In the genomic region with DNA sequence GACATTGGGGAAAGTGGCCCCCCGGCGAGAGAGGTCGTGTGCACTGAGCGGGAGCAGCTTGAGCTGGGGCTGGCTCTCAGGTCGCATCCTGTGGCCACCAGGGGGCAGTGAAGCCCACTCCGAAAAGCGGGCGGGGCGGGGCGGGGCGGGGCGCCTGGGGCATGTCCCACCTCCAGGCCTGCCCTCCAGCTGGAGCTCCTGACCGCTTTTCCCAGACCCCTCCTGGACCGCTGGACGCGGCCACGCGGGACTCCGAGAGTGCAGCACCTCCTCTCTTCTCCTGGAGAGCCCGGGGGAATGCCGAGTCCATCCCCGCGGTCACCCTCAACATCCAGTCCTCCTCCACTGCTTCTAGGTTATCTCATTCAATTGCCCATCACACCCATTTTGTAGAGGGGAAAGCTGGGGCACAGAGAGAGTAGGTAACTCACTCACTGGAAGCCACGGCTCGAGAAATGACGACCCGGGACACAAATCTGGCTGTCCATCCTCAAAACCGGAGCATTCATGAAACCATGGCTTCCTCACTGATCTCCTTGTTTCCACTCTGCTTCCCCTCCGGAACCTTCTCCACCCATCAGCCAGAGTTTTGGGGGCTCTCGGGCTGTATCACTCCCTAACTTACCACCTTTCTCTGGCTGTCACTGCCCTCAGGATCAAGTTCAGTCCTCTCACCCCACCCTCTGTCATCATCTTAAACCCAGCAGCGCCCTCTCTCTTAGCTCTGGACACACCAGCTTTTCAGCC, we compare ENCODE assay signal across 1 cellular context.
A peak's percentile ranks its signal among the peaks of the same experiment; 100 is the strongest.
TF ChIP-seq lines count a peak whose summit lies in the region.

No MANE protein-coding gene starts in this region.

TF ChIP-seq in K562, 482 proteins besides CTCF, POLR2A, EP300 and RAD21 (continued from another document and continues in another):
- TF ChIP-seq HDAC2 (IDR thresholded peaks at IDR 0.05) (peak; percentile 91), DDX20 (tag; IDR thresholded peaks at IDR 0.05; ENCODE audit: low read depth) (0 out of 2 replicates have a peak, but pooled peaks have one; percentile 17), JUNB (CRISPR knock-in tag; conservative IDR thresholded peaks at IDR 0.05) (0 out of 2 replicates have a peak, but pooled peaks have one; percentile 14), BHLHE40 (IDR thresholded peaks at IDR 0.05; ENCODE audit: low read length) (peak; percentile 7; the same call in 1 of the 2 replicates), POLR3G (IDR thresholded peaks at IDR 0.05; ENCODE audit: extremely low read depth, insufficient read length, insufficient replicate concordance) (no peak), XRCC5 (IDR thresholded peaks at IDR 0.05; ENCODE audit: low read depth, low read length) (no peak), NRF1 (conservative IDR thresholded peaks at IDR 0.05 in 1 of 2, IDR thresholded peaks at IDR 0.05 in 1 of 2) (peak in 1 of 2 experiments; percentile 18; a peak in 1 of 4 replicates), JUND (IDR thresholded peaks at IDR 0.05; ENCODE audit: borderline replicate concordance, low read depth, low read length) (peak; percentile 65), JUND (tag; IDR thresholded peaks at IDR 0.05; ENCODE audit: borderline replicate concordance, low read depth, low read length) (peak; percentile 52; the same call in 1 of the 3 replicates), SNRNP70 (optimal IDR thresholded peaks at IDR 0.05; ENCODE audit: low read depth, low read length) (no peak), ARID2 (IDR thresholded peaks at IDR 0.05) (no peak), CREB1 (IDR thresholded peaks at IDR 0.05) (peak; percentile 31; the same call in 1 of the 2 replicates), CREB1 (CRISPR knock-in tag; IDR thresholded peaks at IDR 0.05) (peak; percentile 62; the same call in 1 of the 2 replicates), CREM (IDR thresholded peaks at IDR 0.05; ENCODE audit: low read depth) (peak; percentile 76), FOSL1 (tag; conservative IDR thresholded peaks at IDR 0.05) (0 out of 2 replicates have a peak, but pooled peaks have one; percentile 20), MIER1 (IDR thresholded peaks at IDR 0.05; ENCODE audit: low read depth) (no peak; the same call in 1 of the 2 replicates), RFX1 (IDR thresholded peaks at IDR 0.05) (no peak), NR2C1 (IDR thresholded peaks at IDR 0.05) (no peak), NR2C1 (tag; IDR thresholded peaks at IDR 0.05) (no peak), TEAD4 (IDR thresholded peaks at IDR 0.05; ENCODE audit: low read length) (peak; percentile 10; the same call in 1 of the 2 replicates), TEAD4 (CRISPR knock-in tag; IDR thresholded peaks at IDR 0.05; ENCODE audit: borderline replicate concordance) (no peak), CAMTA2 (CRISPR knock-in tag; conservative IDR thresholded peaks at IDR 0.05) (no peak; the same call in 1 of the 2 replicates), KAT7 (CRISPR knock-in tag; IDR thresholded peaks at IDR 0.05; ENCODE audit: borderline replicate concordance) (0 out of 2 replicates have a peak, but pooled peaks have one; percentile 22), ERF (CRISPR knock-in tag; IDR thresholded peaks at IDR 0.05) (peak; percentile 16; the same call in 1 of the 2 replicates), ZNF12 (CRISPR knock-in tag; IDR thresholded peaks at IDR 0.05) (no peak), OTX1 (CRISPR knock-in tag; IDR thresholded peaks at IDR 0.05) (peak; percentile 89; the same call in 1 of the 2 replicates), SRSF3 (IDR thresholded peaks at IDR 0.05; ENCODE audit: insufficient read depth, low read length) (no peak), KDM1A (IDR thresholded peaks at IDR 0.05) (peak; percentile 72 to 83), PCBP2 (IDR thresholded peaks at IDR 0.05; ENCODE audit: low read depth, low read length, poor library complexity, severe bottlenecking) (no peak), MTA1 (IDR thresholded peaks at IDR 0.05; ENCODE audit: borderline replicate concordance) (no peak), PHTF2 (CRISPR knock-in tag; IDR thresholded peaks at IDR 0.05) (peak; percentile 66; the same call in 1 of the 2 replicates), ZFPM2 (CRISPR knock-in tag; IDR thresholded peaks at IDR 0.05) (peak; percentile 86; the same call in 1 of the 2 replicates)
- TF ChIP-seq, protein P1, sequence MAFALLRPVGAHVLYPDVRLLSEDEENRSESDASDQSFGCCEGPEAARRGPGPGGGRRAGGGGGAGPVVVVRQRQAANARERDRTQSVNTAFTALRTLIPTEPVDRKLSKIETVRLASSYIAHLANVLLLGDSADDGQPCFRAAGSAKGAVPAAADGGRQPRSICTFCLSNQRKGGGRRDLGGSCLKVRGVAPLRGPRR (CRISPR knock-in tag; IDR thresholded peaks at IDR 0.05) = no peak
- TF ChIP-seq, protein P2, sequence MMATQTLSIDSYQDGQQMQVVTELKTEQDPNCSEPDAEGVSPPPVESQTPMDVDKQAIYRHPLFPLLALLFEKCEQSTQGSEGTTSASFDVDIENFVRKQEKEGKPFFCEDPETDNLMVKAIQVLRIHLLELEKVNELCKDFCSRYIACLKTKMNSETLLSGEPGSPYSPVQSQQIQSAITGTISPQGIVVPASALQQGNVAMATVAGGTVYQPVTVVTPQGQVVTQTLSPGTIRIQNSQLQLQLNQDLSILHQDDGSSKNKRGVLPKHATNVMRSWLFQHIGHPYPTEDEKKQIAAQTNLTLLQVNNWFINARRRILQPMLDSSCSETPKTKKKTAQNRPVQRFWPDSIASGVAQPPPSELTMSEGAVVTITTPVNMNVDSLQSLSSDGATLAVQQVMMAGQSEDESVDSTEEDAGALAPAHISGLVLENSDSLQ (IDR thresholded peaks at IDR 0.05) = peak; percentile 82
- TF ChIP-seq, protein P3, sequence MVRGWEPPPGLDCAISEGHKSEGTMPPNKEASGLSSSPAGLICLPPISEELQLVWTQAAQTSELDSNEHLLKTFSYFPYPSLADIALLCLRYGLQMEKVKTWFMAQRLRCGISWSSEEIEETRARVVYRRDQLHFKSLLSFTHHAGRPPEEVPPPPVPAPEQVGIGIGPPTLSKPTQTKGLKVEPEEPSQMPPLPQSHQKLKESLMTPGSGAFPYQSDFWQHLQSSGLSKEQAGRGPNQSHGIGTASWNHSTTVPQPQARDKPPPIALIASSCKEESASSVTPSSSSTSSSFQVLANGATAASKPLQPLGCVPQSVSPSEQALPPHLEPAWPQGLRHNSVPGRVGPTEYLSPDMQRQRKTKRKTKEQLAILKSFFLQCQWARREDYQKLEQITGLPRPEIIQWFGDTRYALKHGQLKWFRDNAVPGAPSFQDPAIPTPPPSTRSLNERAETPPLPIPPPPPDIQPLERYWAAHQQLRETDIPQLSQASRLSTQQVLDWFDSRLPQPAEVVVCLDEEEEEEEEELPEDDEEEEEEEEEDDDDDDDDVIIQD (CRISPR knock-in tag; IDR thresholded peaks at IDR 0.05) = no peak
- TF ChIP-seq, protein P4, sequence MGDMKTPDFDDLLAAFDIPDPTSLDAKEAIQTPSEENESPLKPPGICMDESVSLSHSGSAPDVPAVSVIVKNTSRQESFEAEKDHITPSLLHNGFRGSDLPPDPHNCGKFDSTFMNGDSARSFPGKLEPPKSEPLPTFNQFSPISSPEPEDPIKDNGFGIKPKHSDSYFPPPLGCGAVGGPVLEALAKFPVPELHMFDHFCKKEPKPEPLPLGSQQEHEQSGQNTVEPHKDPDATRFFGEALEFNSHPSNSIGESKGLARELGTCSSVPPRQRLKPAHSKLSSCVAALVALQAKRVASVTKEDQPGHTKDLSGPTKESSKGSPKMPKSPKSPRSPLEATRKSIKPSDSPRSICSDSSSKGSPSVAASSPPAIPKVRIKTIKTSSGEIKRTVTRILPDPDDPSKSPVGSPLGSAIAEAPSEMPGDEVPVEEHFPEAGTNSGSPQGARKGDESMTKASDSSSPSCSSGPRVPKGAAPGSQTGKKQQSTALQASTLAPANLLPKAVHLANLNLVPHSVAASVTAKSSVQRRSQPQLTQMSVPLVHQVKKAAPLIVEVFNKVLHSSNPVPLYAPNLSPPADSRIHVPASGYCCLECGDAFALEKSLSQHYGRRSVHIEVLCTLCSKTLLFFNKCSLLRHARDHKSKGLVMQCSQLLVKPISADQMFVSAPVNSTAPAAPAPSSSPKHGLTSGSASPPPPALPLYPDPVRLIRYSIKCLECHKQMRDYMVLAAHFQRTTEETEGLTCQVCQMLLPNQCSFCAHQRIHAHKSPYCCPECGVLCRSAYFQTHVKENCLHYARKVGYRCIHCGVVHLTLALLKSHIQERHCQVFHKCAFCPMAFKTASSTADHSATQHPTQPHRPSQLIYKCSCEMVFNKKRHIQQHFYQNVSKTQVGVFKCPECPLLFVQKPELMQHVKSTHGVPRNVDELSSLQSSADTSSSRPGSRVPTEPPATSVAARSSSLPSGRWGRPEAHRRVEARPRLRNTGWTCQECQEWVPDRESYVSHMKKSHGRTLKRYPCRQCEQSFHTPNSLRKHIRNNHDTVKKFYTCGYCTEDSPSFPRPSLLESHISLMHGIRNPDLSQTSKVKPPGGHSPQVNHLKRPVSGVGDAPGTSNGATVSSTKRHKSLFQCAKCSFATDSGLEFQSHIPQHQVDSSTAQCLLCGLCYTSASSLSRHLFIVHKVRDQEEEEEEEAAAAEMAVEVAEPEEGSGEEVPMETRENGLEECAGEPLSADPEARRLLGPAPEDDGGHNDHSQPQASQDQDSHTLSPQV (IDR thresholded peaks at IDR 0.05) = peak; percentile 76
- TF ChIP-seq, protein P5, sequence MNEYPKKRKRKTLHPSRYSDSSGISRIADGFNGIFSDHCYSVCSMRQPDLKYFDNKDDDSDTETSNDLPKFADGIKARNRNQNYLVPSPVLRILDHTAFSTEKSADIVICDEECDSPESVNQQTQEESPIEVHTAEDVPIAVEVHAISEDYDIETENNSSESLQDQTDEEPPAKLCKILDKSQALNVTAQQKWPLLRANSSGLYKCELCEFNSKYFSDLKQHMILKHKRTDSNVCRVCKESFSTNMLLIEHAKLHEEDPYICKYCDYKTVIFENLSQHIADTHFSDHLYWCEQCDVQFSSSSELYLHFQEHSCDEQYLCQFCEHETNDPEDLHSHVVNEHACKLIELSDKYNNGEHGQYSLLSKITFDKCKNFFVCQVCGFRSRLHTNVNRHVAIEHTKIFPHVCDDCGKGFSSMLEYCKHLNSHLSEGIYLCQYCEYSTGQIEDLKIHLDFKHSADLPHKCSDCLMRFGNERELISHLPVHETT (CRISPR knock-in tag; conservative IDR thresholded peaks at IDR 0.05 in 1 of 2, IDR thresholded peaks at IDR 0.05 in 1 of 2) = no peak
- TF ChIP-seq, protein P6, sequence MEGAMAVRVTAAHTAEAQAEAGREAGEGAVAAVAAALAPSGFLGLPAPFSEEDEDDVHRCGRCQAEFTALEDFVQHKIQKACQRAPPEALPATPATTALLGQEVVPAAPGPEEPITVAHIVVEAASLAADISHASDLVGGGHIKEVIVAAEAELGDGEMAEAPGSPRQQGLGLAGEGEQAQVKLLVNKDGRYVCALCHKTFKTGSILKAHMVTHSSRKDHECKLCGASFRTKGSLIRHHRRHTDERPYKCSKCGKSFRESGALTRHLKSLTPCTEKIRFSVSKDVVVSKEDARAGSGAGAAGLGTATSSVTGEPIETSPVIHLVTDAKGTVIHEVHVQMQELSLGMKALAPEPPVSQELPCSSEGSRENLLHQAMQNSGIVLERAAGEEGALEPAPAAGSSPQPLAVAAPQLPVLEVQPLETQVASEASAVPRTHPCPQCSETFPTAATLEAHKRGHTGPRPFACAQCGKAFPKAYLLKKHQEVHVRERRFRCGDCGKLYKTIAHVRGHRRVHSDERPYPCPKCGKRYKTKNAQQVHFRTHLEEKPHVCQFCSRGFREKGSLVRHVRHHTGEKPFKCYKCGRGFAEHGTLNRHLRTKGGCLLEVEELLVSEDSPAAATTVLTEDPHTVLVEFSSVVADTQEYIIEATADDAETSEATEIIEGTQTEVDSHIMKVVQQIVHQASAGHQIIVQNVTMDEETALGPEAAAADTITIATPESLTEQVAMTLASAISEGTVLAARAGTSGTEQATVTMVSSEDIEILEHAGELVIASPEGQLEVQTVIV (CRISPR knock-in tag; IDR thresholded peaks at IDR 0.05; ENCODE audit: borderline replicate concordance) = peak; percentile 69; the same call in 1 of the 2 replicates
- TF ChIP-seq, protein P7, sequence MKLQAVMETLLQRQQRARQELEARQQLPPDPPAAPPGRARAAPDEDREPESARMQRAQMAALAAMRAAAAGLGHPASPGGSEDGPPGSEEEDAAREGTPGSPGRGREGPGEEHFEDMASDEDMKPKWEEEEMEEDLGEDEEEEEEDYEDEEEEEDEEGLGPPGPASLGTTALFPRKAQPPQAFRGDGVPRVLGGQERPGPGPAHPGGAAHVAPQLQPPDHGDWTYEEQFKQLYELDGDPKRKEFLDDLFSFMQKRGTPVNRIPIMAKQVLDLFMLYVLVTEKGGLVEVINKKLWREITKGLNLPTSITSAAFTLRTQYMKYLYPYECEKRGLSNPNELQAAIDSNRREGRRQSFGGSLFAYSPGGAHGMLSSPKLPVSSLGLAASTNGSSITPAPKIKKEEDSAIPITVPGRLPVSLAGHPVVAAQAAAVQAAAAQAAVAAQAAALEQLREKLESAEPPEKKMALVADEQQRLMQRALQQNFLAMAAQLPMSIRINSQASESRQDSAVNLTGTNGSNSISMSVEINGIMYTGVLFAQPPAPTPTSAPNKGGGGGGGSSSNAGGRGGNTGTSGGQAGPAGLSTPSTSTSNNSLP (IDR thresholded peaks at IDR 0.05; ENCODE audit: borderline replicate concordance, low read depth, low read length) = no peak
- TF ChIP-seq, protein P8, sequence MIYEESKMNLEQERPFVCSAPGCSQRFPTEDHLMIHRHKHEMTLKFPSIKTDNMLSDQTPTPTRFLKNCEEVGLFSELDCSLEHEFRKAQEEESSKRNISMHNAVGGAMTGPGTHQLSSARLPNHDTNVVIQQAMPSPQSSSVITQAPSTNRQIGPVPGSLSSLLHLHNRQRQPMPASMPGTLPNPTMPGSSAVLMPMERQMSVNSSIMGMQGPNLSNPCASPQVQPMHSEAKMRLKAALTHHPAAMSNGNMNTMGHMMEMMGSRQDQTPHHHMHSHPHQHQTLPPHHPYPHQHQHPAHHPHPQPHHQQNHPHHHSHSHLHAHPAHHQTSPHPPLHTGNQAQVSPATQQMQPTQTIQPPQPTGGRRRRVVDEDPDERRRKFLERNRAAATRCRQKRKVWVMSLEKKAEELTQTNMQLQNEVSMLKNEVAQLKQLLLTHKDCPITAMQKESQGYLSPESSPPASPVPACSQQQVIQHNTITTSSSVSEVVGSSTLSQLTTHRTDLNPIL (CRISPR knock-in tag; IDR thresholded peaks at IDR 0.05) = peak; percentile 70
- TF ChIP-seq, protein P9, sequence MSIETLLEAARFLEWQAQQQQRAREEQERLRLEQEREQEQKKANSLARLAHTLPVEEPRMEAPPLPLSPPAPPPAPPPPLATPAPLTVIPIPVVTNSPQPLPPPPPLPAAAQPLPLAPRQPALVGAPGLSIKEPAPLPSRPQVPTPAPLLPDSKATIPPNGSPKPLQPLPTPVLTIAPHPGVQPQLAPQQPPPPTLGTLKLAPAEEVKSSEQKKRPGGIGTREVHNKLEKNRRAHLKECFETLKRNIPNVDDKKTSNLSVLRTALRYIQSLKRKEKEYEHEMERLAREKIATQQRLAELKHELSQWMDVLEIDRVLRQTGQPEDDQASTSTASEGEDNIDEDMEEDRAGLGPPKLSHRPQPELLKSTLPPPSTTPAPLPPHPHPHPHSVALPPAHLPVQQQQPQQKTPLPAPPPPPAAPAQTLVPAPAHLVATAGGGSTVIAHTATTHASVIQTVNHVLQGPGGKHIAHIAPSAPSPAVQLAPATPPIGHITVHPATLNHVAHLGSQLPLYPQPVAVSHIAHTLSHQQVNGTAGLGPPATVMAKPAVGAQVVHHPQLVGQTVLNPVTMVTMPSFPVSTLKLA (conservative IDR thresholded peaks at IDR 0.05) = peak; percentile 65 to 80
- TF ChIP-seq, protein P10, sequence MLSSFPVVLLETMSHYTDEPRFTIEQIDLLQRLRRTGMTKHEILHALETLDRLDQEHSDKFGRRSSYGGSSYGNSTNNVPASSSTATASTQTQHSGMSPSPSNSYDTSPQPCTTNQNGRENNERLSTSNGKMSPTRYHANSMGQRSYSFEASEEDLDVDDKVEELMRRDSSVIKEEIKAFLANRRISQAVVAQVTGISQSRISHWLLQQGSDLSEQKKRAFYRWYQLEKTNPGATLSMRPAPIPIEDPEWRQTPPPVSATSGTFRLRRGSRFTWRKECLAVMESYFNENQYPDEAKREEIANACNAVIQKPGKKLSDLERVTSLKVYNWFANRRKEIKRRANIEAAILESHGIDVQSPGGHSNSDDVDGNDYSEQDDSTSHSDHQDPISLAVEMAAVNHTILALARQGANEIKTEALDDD (IDR thresholded peaks at IDR 0.05) = peak; percentile 79
